In genomic region chr13:33349314-33349995, GRCh38 we compare ENCODE assay signal across 9 cellular contexts.
A peak's percentile ranks its signal among the peaks of the same experiment; 100 is the strongest.
DNase-seq lines count a peak whose midpoint lies in the region; FAIRE-seq and TF ChIP-seq lines count a peak whose summit lies in the region.
"Had no signal": no experiment of that assay in that cellular context is flagged by ENCODE, and none has a peak within 500 bp of the region (broad histone marks: within the 10 kb centered on the region; RNA-seq: fewer than 3 reads in every experiment).

No MANE protein-coding gene starts in this region.

- peak overlapping the region; percentile 96 for H3K4me2 ChIP-seq in endothelial cell of umbilical vein (ENCODE audit: insufficient read depth, low read length)

- H2AFZ ChIP-seq in endothelial cell of umbilical vein (ENCODE audit: low read depth, low read length) = peak overlapping the region; percentile 91

- H3K4me1 ChIP-seq in NT2/D1 (ENCODE audit: insufficient read depth, insufficient read length) (no peaks in the 10 kb centered on the region), endothelial cell of umbilical vein (ENCODE audit: control insufficient read depth, extremely low read depth, insufficient read depth, low read length) (peaks cover 16% of the 10 kb centered on the region), mononuclear cell (ENCODE audit: insufficient read depth, low read length) (peaks cover 34% of the 10 kb centered on the region)

- peak overlapping the region; percentile 78 for H3K4me3 Mint-ChIP-seq in type B pancreatic cell

- peaks cover 51% of the 10 kb centered on the region for H3K27me3 Mint-ChIP-seq in type B pancreatic cell

- POLR2A ChIA-PET in endothelial cell of umbilical vein (lab: Charles Lee) = no interaction called here

- intact Hi-C loops in endothelial cell of umbilical vein (cut with micrococcal nuclease) = no loop called here

- CTCF ChIA-PET in endothelial cell of umbilical vein (lab: Charles Lee) = interaction anchor here (1.1 to 1.9 kb wide), 3 partner anchors 17 to 193 kb away, joined by 3 to 5 read pairs (median 4); partner anchors contain the start of gene STARD13

- no peaks in the 10 kb centered on the region for H3K36me3 Mint-ChIP-seq in type B pancreatic cell

- TF ChIP-seq CTCF in endothelial cell of umbilical vein (IDR thresholded peaks at IDR 0.05; ENCODE audit: extremely low read depth in 1 of 2, insufficient read depth in 1 of 2, low read depth in 1 of 2, low read length in 2 of 2) (no peak), type B pancreatic cell (conservative IDR thresholded peaks at IDR 0.05) (no peak)

- H3K79me2 ChIP-seq in endothelial cell of umbilical vein (ENCODE audit: control insufficient read depth, insufficient read depth, low read length) = peaks cover 8% of the 10 kb centered on the region

- H3K27ac Mint-ChIP-seq in type B pancreatic cell = no peak overlapping the region

- H3K27me3 ChIP-seq in NT2/D1 (ENCODE audit: insufficient read depth, insufficient read length) = peaks cover 41% of the 10 kb centered on the region
- no peaks in the 10 kb centered on the region for H3K27me3 ChIP-seq in endothelial cell of umbilical vein (ENCODE audit: control insufficient read depth in 2 of 2, insufficient read depth in 2 of 2, low read length in 2 of 2)
- peaks cover 9% of the 10 kb centered on the region for H3K27me3 ChIP-seq in mononuclear cell (ENCODE audit: insufficient read depth, low read length)

- no peaks in the 10 kb centered on the region for H3K9me1 ChIP-seq in endothelial cell of umbilical vein (replicated peaks; ENCODE audit: control insufficient read depth, extremely low read depth, insufficient read depth, low read length)

- H3K9me3 ChIP-seq in NT2/D1 (ENCODE audit: insufficient read depth, low read length) (no peaks in the 10 kb centered on the region), endothelial cell of umbilical vein (replicated peaks; ENCODE audit: control insufficient read depth, insufficient read depth, low read length) (no peaks in the 10 kb centered on the region), mononuclear cell (ENCODE audit: low read depth, low read length) (no peaks in the 10 kb centered on the region)

- no peaks in the 10 kb centered on the region for H3K36me3 ChIP-seq in NT2/D1 (ENCODE audit: insufficient read depth, insufficient read length, low read length)
- H3K36me3 ChIP-seq in endothelial cell of umbilical vein (ENCODE audit: control insufficient read depth in 2 of 2, extremely low read depth in 1 of 2, insufficient read depth in 2 of 2, low read length in 2 of 2) = no peaks in the 10 kb centered on the region

- no peaks in the 10 kb centered on the region for H4K20me1 ChIP-seq in endothelial cell of umbilical vein (replicated peaks; ENCODE audit: control insufficient read depth, extremely low read depth, insufficient read depth, low read length)

- peaks cover 6% of the 10 kb centered on the region for H3K9me3 Mint-ChIP-seq in type B pancreatic cell

- H3K4me3 ChIP-seq in NT2/D1 (ENCODE audit: insufficient read length, low read depth) = peak overlapping the region; percentile 53
- peak overlapping the region; percentile 78 to 86 (median 82) for H3K4me3 ChIP-seq in endothelial cell of umbilical vein (replicated peaks in 1 of 3; ENCODE audit: insufficient read depth in 1 of 3, low read depth in 1 of 3, low read length in 3 of 3)
- H3K4me3 ChIP-seq in mononuclear cell (ENCODE audit: low read length) = peak overlapping the region; percentile 37

- no peak overlapping the region for H3K9ac ChIP-seq in NT2/D1 (ENCODE audit: insufficient read length, low read depth)
- peak overlapping the region; percentile 88 for H3K9ac ChIP-seq in endothelial cell of umbilical vein (replicated peaks; ENCODE audit: extremely low read depth, insufficient read depth, low read length)

- dilution Hi-C loops in endothelial cell of umbilical vein (cut with MboI; ENCODE audit: extremely low pct_ligation_motif_present, low sequenced_read_pairs) = no loop called here

- TSS peak; percentile 19 for BruUV-seq in endothelial cell of umbilical vein (replicated peaks; lab: Mats Ljungman, UMichigan)

- peak overlapping the region; percentile 78 for H3K27ac ChIP-seq in endothelial cell of umbilical vein (ENCODE audit: insufficient read depth, low read depth, low read length)

- TF ChIP-seq POLR2A in endothelial cell of umbilical vein (IDR thresholded peaks at IDR 0.05; ENCODE audit: low read depth, low read length) = no peak

- H3K4me1 Mint-ChIP-seq in type B pancreatic cell (ENCODE audit: unreplicated experiment) = peaks cover 5% of the 10 kb centered on the region

- no peak for FAIRE-seq in endothelial cell of umbilical vein (lab: Jason Lieb, UNC)

- no peak for DNase-seq in NT2/D1 (ENCODE audit: low read depth, low spot score)
- DNase-seq in endothelial cell of umbilical vein (ENCODE audit: low read depth, low spot score) = no peak
- DNase-seq in type B pancreatic cell (ENCODE audit: extremely low spot score, unreplicated experiment) = no peak
- DNase-seq in activated naive CD4-positive, alpha-beta T cell (lab: John Stamatoyannopoulos, UW) = no peak
- no peak for DNase-seq in central memory CD4-positive, alpha-beta T cell
- DNase-seq in germinal center (ENCODE audit: low spot score) = no peak
- DNase-seq in NCI-H1092 (lab: John Stamatoyannopoulos, UW) = no peak
- DNase-seq: NCI-H2227 treated with DMSO at 0.1 percent for 48 hours had no signal

TF ChIP-seq in endothelial cell of umbilical vein, 7 proteins besides CTCF, POLR2A, EP300 and RAD21:
- no peak for TF ChIP-seq GATA2 (IDR thresholded peaks at IDR 0.05; ENCODE audit: insufficient read depth, insufficient read length, low read depth, low read length)
- TF ChIP-seq MYC (IDR thresholded peaks at IDR 0.05; ENCODE audit: low read depth, low read length) = no peak
- peak; percentile 8 for TF ChIP-seq MAX (IDR thresholded peaks at IDR 0.05; ENCODE audit: insufficient read depth, insufficient read length)
- TF ChIP-seq POLR2AphosphoS5 (IDR thresholded peaks at IDR 0.05; ENCODE audit: insufficient read depth, low read depth, low read length) = no peak
- TF ChIP-seq FOS (IDR thresholded peaks at IDR 0.05; ENCODE audit: borderline replicate concordance, insufficient read depth, low read length) = no peak
